8 cellular contexts compared by ENCODE assay signal in genomic region chr1:27567931-27568246, GRCh38. TPM values are rescaled to one million over a fixed set of nuclear protein-coding genes. Genes with fewer than 3 reads are reported as not detected.
A peak's percentile ranks its signal among the peaks of the same experiment; 100 is the strongest.
DNase-seq lines count a peak whose midpoint lies in the region; ATAC-seq and TF ChIP-seq lines count a peak whose summit lies in the region.

No MANE protein-coding gene starts in this region.

- no peaks in the 10 kb centered on the region for H3K36me3 Mint-ChIP-seq in naive B cell

- WGBS in heart right ventricle, 2 donors, result 57 to 68% methylated on average over 8 of the region's 8 CpGs

- peak overlapping the region in 5 of 6 donors; percentile 58 to 88 (median 82) for H3K27ac Mint-ChIP-seq in naive B cell

- H3K4me3 Mint-ChIP-seq in naive B cell, result peak overlapping the region; percentile 56 to 90 (median 72)

- H3K27ac ChIP-seq in heart right ventricle, result peak overlapping the region in 8 of 10 donors; percentile 55 to 98 (median 93)
- H3K27ac ChIP-seq in cingulate gyrus (ENCODE audit: low read depth, low read length), result peak overlapping the region; percentile 47

- H3K4me1 ChIP-seq in heart right ventricle, result peaks cover 57 to 100% (median 94%) of the 10 kb centered on the region in 9 donors

- no peaks in the 10 kb centered on the region for H3K9me3 Mint-ChIP-seq in naive B cell

- no peaks in the 10 kb centered on the region for H3K27me3 ChIP-seq in heart right ventricle

- H3K9me3 ChIP-seq in heart right ventricle, result no peaks in the 10 kb centered on the region

- H3K4me1 Mint-ChIP-seq in naive B cell, result peaks cover 44 to 63% (median 55%) of the 10 kb centered on the region in 3 donors

- peaks cover 0 to 4% (median 0%) of the 10 kb centered on the region in 9 donors for H3K36me3 ChIP-seq in heart right ventricle

- H3K4me3 ChIP-seq in heart right ventricle, result peak overlapping the region in 6 of 10 donors; percentile 41 to 50 (median 42)

- DNase-seq in heart right ventricle (no peak), Right ventricle myocardium superior (no peak), naive B cell (no peak), mucosa of gallbladder (ENCODE audit: low spot score) (no peak), left lobe of liver (ENCODE audit: low spot score) (no peak)

- peak in 1 of 8 donors; percentile 0 for ATAC-seq in heart right ventricle
- ATAC-seq in Right ventricle myocardium superior (ENCODE audit: poor library complexity), result no peak
- ATAC-seq in naive B cell (ENCODE audit: low read depth in 2 of 2), result peak in 1 of 2 donors; percentile 3
- no peak for ATAC-seq in HG02885 (IDR thresholded peaks at IDR 0.05; ENCODE audit: poor library complexity, unreplicated experiment)
- no peak for ATAC-seq in HG03354 (IDR thresholded peaks at IDR 0.05; ENCODE audit: poor library complexity, severe bottlenecking, unreplicated experiment)
- no peak for ATAC-seq in left lobe of liver

- H3K27me3 Mint-ChIP-seq in naive B cell, result no peaks in the 10 kb centered on the region

- no peak for TF ChIP-seq CTCF in heart right ventricle (IDR thresholded peaks at IDR 0.05)

- intact Hi-C loops in heart right ventricle (cut with DNase I) (loop anchor here in 2 of 10 donors (1.0 to 5.0 kb wide), 3 partner anchors 33 to 49 kb away; partner anchors contain the start of gene AHDC1 (in 1 of the 2)), Right ventricle myocardium superior (cut with DNase I) (no loop called here)

RNA-seq across cellular contexts. Expression of gene AHDC1, which starts 36.1 kb away (rescaled TPM):
- total RNA-seq in heart right ventricle (10 to 100 TPM; 32.2 to 53.1 (median 42.9) TPM), Right ventricle myocardium superior (47.4 TPM), mucosa of gallbladder (61.6 TPM), left lobe of liver (20.0 TPM)
- polyA plus RNA-seq in heart right ventricle (10 to 100 TPM; 17.0 to 33.7 TPM), naive B cell (ENCODE audit: low read depth in 6 of 6) (1 to 10 TPM in 3 of 6 donors, under 1 TPM in 3; 0.15 to 2.3 (median 0.91) TPM)
